8 cellular contexts compared by ENCODE assay signal in genomic region chr11:88337342-88338222, GRCh38. TPM values are rescaled to one million over a fixed set of nuclear protein-coding genes. Genes with fewer than 3 reads are reported as not detected.
DNase-seq lines count a peak whose midpoint lies in the region; ATAC-seq and TF ChIP-seq lines count a peak whose summit lies in the region.

Gene CTSC (minus strand): TSS chr11:88337736. CDS start chr11:88337672, 64 bp downstream.

- peak; percentile 99 for ATAC-seq in Right ventricle myocardium superior (ENCODE audit: poor library complexity)

- peak; percentile 88 for TF ChIP-seq POLR2A in transverse colon (IDR thresholded peaks at IDR 0.05)

- H3K9me3 ChIP-seq in transverse colon, result no peaks in the 10 kb centered on the region

- peak within 1 kb of the TSS; percentile 77 for H3K27ac Mint-ChIP-seq in HFFc6
- H3K27ac Mint-ChIP-seq in activated naive CD8-positive, alpha-beta T cell, result peak within 1 kb of the TSS; percentile 93

- TF ChIP-seq EP300 in transverse colon (IDR thresholded peaks at IDR 0.05; ENCODE audit: low read depth), result no peak

- H3K4me1 ChIP-seq in transverse colon, result peaks cover 0 to 41% (median 8%) of the 10 kb centered on the region in 4 donors

- peaks cover 35% of the 10 kb centered on the region for H3K36me3 Mint-ChIP-seq in HFFc6 (ENCODE audit: low read depth)
- H3K36me3 Mint-ChIP-seq in activated naive CD8-positive, alpha-beta T cell, result peaks cover 10% of the 10 kb centered on the region

- peak within 1 kb of the TSS; percentile 90 for H3K4me3 Mint-ChIP-seq in HFFc6
- H3K4me3 Mint-ChIP-seq in activated naive CD8-positive, alpha-beta T cell, result peak within 1 kb of the TSS; percentile 90

- no peaks in the 10 kb centered on the region for H3K27me3 ChIP-seq in transverse colon

- H3K9me3 Mint-ChIP-seq in HFFc6, result no peaks in the 10 kb centered on the region; the same call in 1 of the 2 replicates
- H3K9me3 Mint-ChIP-seq in activated naive CD8-positive, alpha-beta T cell (ENCODE audit: low read depth), result no peaks in the 10 kb centered on the region

- H3K27me3 Mint-ChIP-seq in HFFc6 (ENCODE audit: insufficient read depth), result peaks cover 2% of the 10 kb centered on the region; the same call in 1 of the 2 replicates
- no peaks in the 10 kb centered on the region for H3K27me3 Mint-ChIP-seq in activated naive CD8-positive, alpha-beta T cell

- DNase-seq in GM12864 (ENCODE audit: low read depth) (peak; percentile 83), HFFc6 (peak; percentile 81), NAMALWA (ENCODE audit: low spot score) (peak; percentile 92), SKM-1 treated with dmso at 0.1 percent for 144 hours (lab: John Stamatoyannopoulos, UW; ENCODE audit: unreplicated experiment) (peak; percentile 88), Right ventricle myocardium superior (peak; percentile 97), pons (ENCODE audit: low spot score) (peak; percentile 40), transverse colon (peak; percentile 96)

- peak within 1 kb of the TSS; percentile 90 for H3K4me3 ChIP-seq in GM12864 (ENCODE audit: low read depth, low read length)
- peak within 1 kb of the TSS; percentile 34 to 88 (median 82) for H3K4me3 ChIP-seq in transverse colon

- TF ChIP-seq CTCF in GM12864 (IDR thresholded peaks at IDR 0.05; ENCODE audit: low read depth, low read length, missing control alignments), result no peak
- TF ChIP-seq CTCF in HFFc6 (IDR thresholded peaks at IDR 0.05), result peak; percentile 6; the same call in 1 of the 2 replicates
- TF ChIP-seq CTCF in transverse colon (IDR thresholded peaks at IDR 0.05), result peak in 2 of 5 experiments; percentile 14 to 20

- H3K27ac ChIP-seq in transverse colon, result peak within 1 kb of the TSS; percentile 86 to 94 (median 92)

- intact Hi-C loops in Right ventricle myocardium superior (cut with DNase I), result no loop called here
- intact Hi-C loops in transverse colon (cut with DNase I; ENCODE audit: low total_unique reads), result no loop called here

- in situ Hi-C loops in transverse colon (cut with MboI; ENCODE audit: low pct_ligation_motif_present in 1 of 4, low pct_unique_long_range_greater_than_20kb in 1 of 4, low sequenced_read_pairs in 3 of 4), result no loop called here

- peaks cover 0 to 15% (median 0%) of the 10 kb centered on the region in 4 donors for H3K36me3 ChIP-seq in transverse colon

- 1% methylated on average over 8 to 57 of the region's 57 CpGs for WGBS in transverse colon (ENCODE audit: low coverage in 1 of 2), 2 donors

- H3K4me1 Mint-ChIP-seq in HFFc6 (ENCODE audit: low read depth), result peaks cover 66% of the 10 kb centered on the region
- peaks cover 56% of the 10 kb centered on the region for H3K4me1 Mint-ChIP-seq in activated naive CD8-positive, alpha-beta T cell (ENCODE audit: low read depth)

RNA-seq across cellular contexts. Expression of gene CTSC, which starts in this region (rescaled TPM):
- total RNA-seq in HFFc6 (2021; fragmentation: NEBNext Ultra II Directional; extraction: Animal tissue kit (Norgen Biotek cat#: 25700)), result 100 to 1,000 TPM; 234 to 406 (median 384) TPM
- total RNA-seq in Right ventricle myocardium superior, result 21.9 TPM
- 100 to 1,000 TPM in 1 of 4 donors, 10 to 100 TPM in 3; 49.0 to 141 (median 75.2) TPM for total RNA-seq in transverse colon

Comparison
In these comparisons a context has a peak if more than half of its experiments do, and no peak if none do; other contexts are left out.
1. Peak in every context shown above with its lines: DNase-seq, ATAC-seq, H3K4me3 ChIP-seq and H3K27ac ChIP-seq.
2. DNase-seq: peak in every context shown above with its lines; median percentile 97 in Right ventricle myocardium superior; 96 in transverse colon; 92 in NAMALWA; 88 in SKM-1 treated with dmso at 0.1 percent for 144 hours; 83 in GM12864; 81 in HFFc6; 40 in pons.